In the genomic region with DNA sequence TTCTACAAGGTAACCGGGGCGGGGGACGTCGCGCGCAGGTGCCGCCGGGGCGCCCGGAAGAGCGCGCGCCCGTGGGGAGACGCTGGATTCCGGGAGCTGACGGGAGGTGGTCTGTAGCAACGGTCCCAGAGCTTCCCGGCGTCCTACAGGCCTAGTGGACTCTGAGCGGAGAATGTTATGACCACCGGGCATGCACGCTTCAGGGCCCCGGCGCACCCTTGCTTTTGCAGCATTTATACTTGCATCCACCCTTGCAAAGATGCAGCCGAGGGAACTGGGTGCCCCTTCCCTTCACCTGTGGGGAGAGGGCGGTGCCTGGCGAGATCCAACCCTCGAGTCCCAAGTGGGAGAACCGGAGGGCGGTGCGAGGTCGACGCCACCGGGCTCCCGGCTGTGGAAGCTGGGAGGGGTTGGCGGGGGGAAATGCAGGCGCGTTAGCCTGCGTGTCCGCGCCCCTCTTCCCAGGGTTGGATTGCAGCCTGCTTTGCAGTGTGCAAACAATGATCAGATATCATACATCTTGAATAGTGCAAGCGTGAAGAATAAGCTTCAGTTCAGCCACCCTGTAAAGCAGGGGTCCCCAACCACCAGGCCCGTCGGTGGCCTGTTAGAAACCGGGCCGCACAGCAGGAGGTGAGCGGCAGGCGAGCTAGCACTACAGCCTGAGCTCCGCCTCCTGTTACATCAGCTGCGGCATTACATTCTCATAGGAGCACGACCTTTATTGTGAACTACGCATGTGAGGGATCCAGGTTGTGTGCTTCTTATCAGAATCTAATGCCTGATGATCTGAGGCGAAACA, we compare ENCODE assay signal across 8 cellular contexts. TPM values are rescaled to one million over a fixed set of nuclear protein-coding genes. Genes with fewer than 3 reads are reported as not detected.
DNase-seq lines count a peak whose midpoint lies in the region; ATAC-seq and TF ChIP-seq lines count a peak whose summit lies in the region.

No MANE protein-coding gene starts in this region.

- peak; percentile 90 for TF ChIP-seq POLR2A in Raji (IDR thresholded peaks at IDR 0.05; ENCODE audit: insufficient read depth, low read depth, low read length)

- H3K4me2 ChIP-seq in osteoblast (ENCODE audit: insufficient read depth, low read length) = peak overlapping the region; percentile 72

- H3K27me3 ChIP-seq in osteoblast (ENCODE audit: insufficient read depth, low read length) (no peaks in the 10 kb centered on the region), thoracic aorta (replicated peaks; ENCODE audit: insufficient read depth) (no peaks in the 10 kb centered on the region)

- H3K27ac ChIP-seq in osteoblast (ENCODE audit: low read depth, low read length) = peak overlapping the region; percentile 74
- peak overlapping the region; percentile 70 to 92 for H3K27ac ChIP-seq in thoracic aorta

- H3K36me3 ChIP-seq in osteoblast (ENCODE audit: insufficient read depth, low read length) (no peaks in the 10 kb centered on the region), thoracic aorta (no peaks in the 10 kb centered on the region)

- DNase-seq in COR-L47 (lab: John Stamatoyannopoulos, UW) (peak; percentile 84), Kasumi-1 (lab: John Stamatoyannopoulos, UW) (peak; percentile 80 to 81), germinal center (ENCODE audit: low spot score) (peak; percentile 49), osteoblast (ENCODE audit: insufficient read length, low spot score, missing footprints) (no peak), thoracic aorta (ENCODE audit: low spot score) (no peak)
- DNase-seq in activated naive CD4-positive, alpha-beta T cell (lab: John Stamatoyannopoulos, UW) = peak in 3 of 4 experiments; percentile 20 to 43 (median 31)

- peaks cover 70% of the 10 kb centered on the region for H3K79me2 ChIP-seq in osteoblast (ENCODE audit: insufficient read depth, low read length)

- ATAC-seq in GM21717 (IDR thresholded peaks at IDR 0.05; ENCODE audit: unreplicated experiment) = peak; percentile 19
- ATAC-seq in thoracic aorta (ENCODE audit: insufficient number of reproducible peaks, low FRiP score, low read depth) = no peak

- H3K4me3 ChIP-seq in osteoblast (ENCODE audit: insufficient read depth, low read length) = peak overlapping the region; percentile 99
- H3K4me3 ChIP-seq in thoracic aorta = peak overlapping the region; percentile 81

- H3K4me1 ChIP-seq in osteoblast (ENCODE audit: insufficient read depth, low read length) (peaks cover 24% of the 10 kb centered on the region), thoracic aorta (ENCODE audit: control insufficient read depth in 1 of 2, low read depth in 2 of 2) (peaks cover 15 to 38% of the 10 kb centered on the region in 2 donors)

- TF ChIP-seq CTCF in osteoblast (IDR thresholded peaks at IDR 0.05; ENCODE audit: extremely low read depth, low read depth, low read length) = no peak
- TF ChIP-seq CTCF in thoracic aorta (IDR thresholded peaks at IDR 0.05) = no peak

- peak overlapping the region; percentile 85 for H2AFZ ChIP-seq in osteoblast (ENCODE audit: low read length)

- H4K20me1 ChIP-seq in osteoblast (ENCODE audit: insufficient read depth, low read length) = peaks cover 19% of the 10 kb centered on the region

- H3K9me3 ChIP-seq in osteoblast (ENCODE audit: low read depth, low read length) (no peaks in the 10 kb centered on the region), thoracic aorta (no peaks in the 10 kb centered on the region)

RNA-seq across cellular contexts. Expression of gene ERP29, which starts 0.6 kb away (rescaled TPM):
- total RNA-seq in osteoblast (76.3 and 77.4 TPM in 2 replicates), thoracic aorta (10 to 100 TPM; 33.1 to 43.6 TPM)

RNA-seq across cellular contexts. Expression of gene TMEM116, which starts 0.8 kb away (rescaled TPM):
- 10.5 and 11.2 TPM in 2 replicates for total RNA-seq in osteoblast
- total RNA-seq in thoracic aorta = 10 to 100 TPM; 13.5 to 13.9 TPM

Comparison
In these comparisons a context has a peak if more than half of its experiments do, and no peak if none do; other contexts are left out.
1. DNase-seq: peak in COR-L47 (single experiment), Kasumi-1 (2 of 2), activated naive CD4-positive, alpha-beta T cell (3 of 4) and germinal center (single experiment); none in osteoblast (single experiment) and thoracic aorta (single experiment).